ENCODE assay signal across 1 cellular context in the genomic region with DNA sequence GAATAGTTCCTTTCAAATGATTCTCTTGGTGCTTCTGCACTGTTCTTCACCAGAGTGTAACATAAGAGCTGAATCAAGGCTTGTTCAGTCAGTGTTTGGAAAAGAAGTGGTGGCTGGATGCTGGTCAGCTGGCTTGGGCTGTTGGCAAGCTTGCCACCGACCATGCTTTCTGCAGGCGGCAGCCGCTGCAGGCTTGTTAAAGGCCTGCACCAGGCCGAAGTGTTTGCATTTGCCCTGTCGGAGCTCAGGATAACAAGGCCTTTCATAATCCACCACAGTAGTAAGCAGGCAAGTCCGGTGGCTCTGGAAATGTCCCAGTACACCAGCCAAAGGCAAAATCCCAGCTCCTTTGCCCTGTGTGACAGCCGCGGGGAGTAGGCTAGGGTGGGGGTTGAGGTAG.
TF ChIP-seq lines count a peak whose summit lies in the region.

No MANE protein-coding gene starts in this region.

TF ChIP-seq in HepG2, 621 proteins besides CTCF, POLR2A, EP300 and RAD21 (continued from another document and continues in another):
- no peak for TF ChIP-seq ZNF280D (CRISPR knock-in tag; IDR thresholded peaks at IDR 0.05)
- TF ChIP-seq ZNF317 (CRISPR knock-in tag; IDR thresholded peaks at IDR 0.05) = no peak
- no peak for TF ChIP-seq ZFP36 (IDR thresholded peaks at IDR 0.05; ENCODE audit: borderline replicate concordance, low read depth, low read length, partially characterized antibody)
- no peak for TF ChIP-seq ARID2 (CRISPR knock-in tag; IDR thresholded peaks at IDR 0.05; ENCODE audit: borderline replicate concordance)
- TF ChIP-seq, protein P1, sequence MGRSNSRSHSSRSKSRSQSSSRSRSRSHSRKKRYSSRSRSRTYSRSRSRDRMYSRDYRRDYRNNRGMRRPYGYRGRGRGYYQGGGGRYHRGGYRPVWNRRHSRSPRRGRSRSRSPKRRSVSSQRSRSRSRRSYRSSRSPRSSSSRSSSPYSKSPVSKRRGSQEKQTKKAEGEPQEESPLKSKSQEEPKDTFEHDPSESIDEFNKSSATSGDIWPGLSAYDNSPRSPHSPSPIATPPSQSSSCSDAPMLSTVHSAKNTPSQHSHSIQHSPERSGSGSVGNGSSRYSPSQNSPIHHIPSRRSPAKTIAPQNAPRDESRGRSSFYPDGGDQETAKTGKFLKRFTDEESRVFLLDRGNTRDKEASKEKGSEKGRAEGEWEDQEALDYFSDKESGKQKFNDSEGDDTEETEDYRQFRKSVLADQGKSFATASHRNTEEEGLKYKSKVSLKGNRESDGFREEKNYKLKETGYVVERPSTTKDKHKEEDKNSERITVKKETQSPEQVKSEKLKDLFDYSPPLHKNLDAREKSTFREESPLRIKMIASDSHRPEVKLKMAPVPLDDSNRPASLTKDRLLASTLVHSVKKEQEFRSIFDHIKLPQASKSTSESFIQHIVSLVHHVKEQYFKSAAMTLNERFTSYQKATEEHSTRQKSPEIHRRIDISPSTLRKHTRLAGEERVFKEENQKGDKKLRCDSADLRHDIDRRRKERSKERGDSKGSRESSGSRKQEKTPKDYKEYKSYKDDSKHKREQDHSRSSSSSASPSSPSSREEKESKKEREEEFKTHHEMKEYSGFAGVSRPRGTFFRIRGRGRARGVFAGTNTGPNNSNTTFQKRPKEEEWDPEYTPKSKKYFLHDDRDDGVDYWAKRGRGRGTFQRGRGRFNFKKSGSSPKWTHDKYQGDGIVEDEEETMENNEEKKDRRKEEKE (IDR thresholded peaks at IDR 0.05) = no peak
- TF ChIP-seq NFE2L1 (CRISPR knock-in tag; IDR thresholded peaks at IDR 0.05; ENCODE audit: borderline replicate concordance) = no peak
- TF ChIP-seq SP1 (IDR thresholded peaks at IDR 0.05) = no peak
- 0 out of 2 replicates have a peak, but pooled peaks have one; percentile 22 for TF ChIP-seq SP1 (CRISPR knock-in tag; IDR thresholded peaks at IDR 0.05)
- TF ChIP-seq, protein P2, sequence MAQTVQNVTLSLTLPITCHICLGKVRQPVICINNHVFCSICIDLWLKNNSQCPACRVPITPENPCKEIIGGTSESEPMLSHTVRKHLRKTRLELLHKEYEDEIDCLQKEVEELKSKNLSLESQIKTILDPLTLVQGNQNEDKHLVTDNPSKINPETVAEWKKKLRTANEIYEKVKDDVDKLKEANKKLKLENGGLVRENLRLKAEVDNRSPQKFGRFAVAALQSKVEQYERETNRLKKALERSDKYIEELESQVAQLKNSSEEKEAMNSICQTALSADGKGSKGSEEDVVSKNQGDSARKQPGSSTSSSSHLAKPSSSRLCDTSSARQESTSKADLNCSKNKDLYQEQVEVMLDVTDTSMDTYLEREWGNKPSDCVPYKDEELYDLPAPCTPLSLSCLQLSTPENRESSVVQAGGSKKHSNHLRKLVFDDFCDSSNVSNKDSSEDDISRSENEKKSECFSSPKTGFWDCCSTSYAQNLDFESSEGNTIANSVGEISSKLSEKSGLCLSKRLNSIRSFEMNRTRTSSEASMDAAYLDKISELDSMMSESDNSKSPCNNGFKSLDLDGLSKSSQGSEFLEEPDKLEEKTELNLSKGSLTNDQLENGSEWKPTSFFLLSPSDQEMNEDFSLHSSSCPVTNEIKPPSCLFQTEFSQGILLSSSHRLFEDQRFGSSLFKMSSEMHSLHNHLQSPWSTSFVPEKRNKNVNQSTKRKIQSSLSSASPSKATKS (CRISPR knock-in tag; IDR thresholded peaks at IDR 0.05) = no peak
- TF ChIP-seq PCBP1 (IDR thresholded peaks at IDR 0.05; ENCODE audit: borderline replicate concordance, low read depth, low read length) = no peak
- TF ChIP-seq ZNF841 (CRISPR knock-in tag; IDR thresholded peaks at IDR 0.05; ENCODE audit: borderline replicate concordance) = no peak
- peak; percentile 86; the same call in 1 of the 2 replicates for TF ChIP-seq HNRNPL (IDR thresholded peaks at IDR 0.05; ENCODE audit: low read depth, low read length)
- no peak for TF ChIP-seq NFYB (CRISPR knock-in tag; IDR thresholded peaks at IDR 0.05)
- no peak for TF ChIP-seq NR2C2 (CRISPR knock-in tag; IDR thresholded peaks at IDR 0.05; ENCODE audit: borderline replicate concordance)
- TF ChIP-seq GATAD2A (CRISPR knock-in tag; IDR thresholded peaks at IDR 0.05) = peak; percentile 52
- TF ChIP-seq ZNF33A (CRISPR knock-in tag; IDR thresholded peaks at IDR 0.05; ENCODE audit: borderline replicate concordance) = no peak
- TF ChIP-seq, protein P3, sequence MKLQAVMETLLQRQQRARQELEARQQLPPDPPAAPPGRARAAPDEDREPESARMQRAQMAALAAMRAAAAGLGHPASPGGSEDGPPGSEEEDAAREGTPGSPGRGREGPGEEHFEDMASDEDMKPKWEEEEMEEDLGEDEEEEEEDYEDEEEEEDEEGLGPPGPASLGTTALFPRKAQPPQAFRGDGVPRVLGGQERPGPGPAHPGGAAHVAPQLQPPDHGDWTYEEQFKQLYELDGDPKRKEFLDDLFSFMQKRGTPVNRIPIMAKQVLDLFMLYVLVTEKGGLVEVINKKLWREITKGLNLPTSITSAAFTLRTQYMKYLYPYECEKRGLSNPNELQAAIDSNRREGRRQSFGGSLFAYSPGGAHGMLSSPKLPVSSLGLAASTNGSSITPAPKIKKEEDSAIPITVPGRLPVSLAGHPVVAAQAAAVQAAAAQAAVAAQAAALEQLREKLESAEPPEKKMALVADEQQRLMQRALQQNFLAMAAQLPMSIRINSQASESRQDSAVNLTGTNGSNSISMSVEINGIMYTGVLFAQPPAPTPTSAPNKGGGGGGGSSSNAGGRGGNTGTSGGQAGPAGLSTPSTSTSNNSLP (IDR thresholded peaks at IDR 0.05; ENCODE audit: low read depth, low read length) = no peak
- no peak for TF ChIP-seq ZNF136 (CRISPR knock-in tag; IDR thresholded peaks at IDR 0.05; ENCODE audit: low read depth)
- no peak; the same call in 1 of the 2 replicates for TF ChIP-seq FOSL1 (CRISPR knock-in tag; IDR thresholded peaks at IDR 0.05; ENCODE audit: borderline replicate concordance)
- TF ChIP-seq TFE3 (CRISPR knock-in tag; IDR thresholded peaks at IDR 0.05) = no peak
- TF ChIP-seq ZNF350 (CRISPR knock-in tag; IDR thresholded peaks at IDR 0.05; ENCODE audit: borderline replicate concordance, low read depth) = peak; percentile 33; the same call in 1 of the 2 replicates
- TF ChIP-seq ZFP41 (CRISPR knock-in tag; IDR thresholded peaks at IDR 0.05; ENCODE audit: borderline replicate concordance) = no peak
- no peak; the same call in none of the 2 replicates for TF ChIP-seq HDAC2 (CRISPR knock-in tag; IDR thresholded peaks at IDR 0.05)
- TF ChIP-seq ZNF605 (CRISPR knock-in tag; IDR thresholded peaks at IDR 0.05) = no peak
- TF ChIP-seq, protein P4, sequence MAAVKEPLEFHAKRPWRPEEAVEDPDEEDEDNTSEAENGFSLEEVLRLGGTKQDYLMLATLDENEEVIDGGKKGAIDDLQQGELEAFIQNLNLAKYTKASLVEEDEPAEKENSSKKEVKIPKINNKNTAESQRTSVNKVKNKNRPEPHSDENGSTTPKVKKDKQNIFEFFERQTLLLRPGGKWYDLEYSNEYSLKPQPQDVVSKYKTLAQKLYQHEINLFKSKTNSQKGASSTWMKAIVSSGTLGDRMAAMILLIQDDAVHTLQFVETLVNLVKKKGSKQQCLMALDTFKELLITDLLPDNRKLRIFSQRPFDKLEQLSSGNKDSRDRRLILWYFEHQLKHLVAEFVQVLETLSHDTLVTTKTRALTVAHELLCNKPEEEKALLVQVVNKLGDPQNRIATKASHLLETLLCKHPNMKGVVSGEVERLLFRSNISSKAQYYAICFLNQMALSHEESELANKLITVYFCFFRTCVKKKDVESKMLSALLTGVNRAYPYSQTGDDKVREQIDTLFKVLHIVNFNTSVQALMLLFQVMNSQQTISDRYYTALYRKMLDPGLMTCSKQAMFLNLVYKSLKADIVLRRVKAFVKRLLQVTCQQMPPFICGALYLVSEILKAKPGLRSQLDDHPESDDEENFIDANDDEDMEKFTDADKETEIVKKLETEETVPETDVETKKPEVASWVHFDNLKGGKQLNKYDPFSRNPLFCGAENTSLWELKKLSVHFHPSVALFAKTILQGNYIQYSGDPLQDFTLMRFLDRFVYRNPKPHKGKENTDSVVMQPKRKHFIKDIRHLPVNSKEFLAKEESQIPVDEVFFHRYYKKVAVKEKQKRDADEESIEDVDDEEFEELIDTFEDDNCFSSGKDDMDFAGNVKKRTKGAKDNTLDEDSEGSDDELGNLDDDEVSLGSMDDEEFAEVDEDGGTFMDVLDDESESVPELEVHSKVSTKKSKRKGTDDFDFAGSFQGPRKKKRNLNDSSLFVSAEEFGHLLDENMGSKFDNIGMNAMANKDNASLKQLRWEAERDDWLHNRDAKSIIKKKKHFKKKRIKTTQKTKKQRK (IDR thresholded peaks at IDR 0.05; ENCODE audit: low read length) = no peak
- 0 out of 2 replicates have a peak, but pooled peaks have one; percentile 28 for TF ChIP-seq ZNF644 (CRISPR knock-in tag; IDR thresholded peaks at IDR 0.05; ENCODE audit: low read depth)
- TF ChIP-seq SMAD1 (CRISPR knock-in tag; IDR thresholded peaks at IDR 0.05; ENCODE audit: borderline replicate concordance, low read depth) = no peak
- no peak; the same call in 1 of the 2 replicates for TF ChIP-seq ZBTB7B (CRISPR knock-in tag; IDR thresholded peaks at IDR 0.05)
- no peak for TF ChIP-seq MLXIP (CRISPR knock-in tag; IDR thresholded peaks at IDR 0.05; ENCODE audit: borderline replicate concordance)
- TF ChIP-seq RORA (CRISPR knock-in tag; IDR thresholded peaks at IDR 0.05) = no peak
- no peak for TF ChIP-seq FIP1L1 (IDR thresholded peaks at IDR 0.05; ENCODE audit: borderline replicate concordance, insufficient read depth, low read depth, low read length)
- peak; percentile 62; the same call in 1 of the 2 replicates for TF ChIP-seq ARNT2 (CRISPR knock-in tag; IDR thresholded peaks at IDR 0.05; ENCODE audit: low read depth)
- TF ChIP-seq ZFP1 (CRISPR knock-in tag; IDR thresholded peaks at IDR 0.05) = no peak
- no peak for TF ChIP-seq TAF15 (IDR thresholded peaks at IDR 0.05; ENCODE audit: low read depth, low read length, poor library complexity, severe bottlenecking)
- no peak; the same call in 1 of the 2 replicates for TF ChIP-seq CBX5 (CRISPR knock-in tag; IDR thresholded peaks at IDR 0.05; ENCODE audit: borderline replicate concordance)
- TF ChIP-seq ZFP90 (CRISPR knock-in tag; IDR thresholded peaks at IDR 0.05; ENCODE audit: borderline replicate concordance) = no peak
